Comparison of ENCODE assay signal across 8 cellular contexts in the genomic region with DNA sequence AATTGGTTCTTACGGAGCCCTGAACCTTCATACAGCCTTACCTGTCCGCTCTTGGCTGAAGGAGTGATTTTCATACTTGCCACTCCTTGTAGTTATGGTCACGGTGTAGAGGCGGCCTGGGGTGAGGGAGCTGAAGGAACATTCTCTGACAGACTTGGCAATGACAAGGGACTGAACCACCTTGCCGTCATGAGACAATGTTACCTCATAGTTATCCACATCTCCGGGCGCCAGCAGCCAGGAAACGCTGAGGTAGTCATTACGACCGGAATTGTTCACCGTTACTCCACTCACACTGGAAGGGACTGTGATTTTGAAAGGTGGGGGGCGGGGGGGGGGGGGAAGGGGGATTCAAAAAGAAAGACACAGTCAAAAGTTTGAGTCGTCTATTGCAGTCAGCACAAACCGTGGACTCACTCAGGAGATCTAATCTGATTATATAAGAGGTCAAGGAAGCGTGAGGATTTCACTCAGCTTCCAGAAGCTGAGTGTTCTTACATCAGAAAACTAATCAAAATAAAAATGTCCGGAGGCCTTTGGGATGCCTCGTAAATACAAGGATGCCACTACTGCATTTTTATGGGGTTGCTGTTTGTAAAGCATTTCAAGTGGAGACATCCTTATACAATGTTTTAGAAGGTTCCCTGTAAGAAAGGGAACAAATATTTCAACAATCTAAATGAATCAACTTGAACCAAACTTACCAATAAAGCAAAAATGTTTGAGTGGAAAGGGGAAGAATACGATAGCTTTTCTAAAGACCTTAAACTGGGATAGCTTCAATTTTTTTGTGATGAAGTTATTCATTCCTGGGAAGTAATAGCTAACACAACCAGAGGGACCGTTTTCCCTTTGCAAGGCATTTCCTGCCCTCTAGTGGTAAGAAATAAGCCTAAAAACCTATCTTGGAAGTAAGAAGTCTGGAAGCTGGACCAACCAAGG.
DNase-seq lines count a peak whose midpoint lies in the region; ATAC-seq and TF ChIP-seq lines count a peak whose summit lies in the region.

No MANE protein-coding gene starts in this region.

- H3K4me3 ChIP-seq in cardiac fibroblast (replicated peaks in 1 of 2; ENCODE audit: low read depth in 2 of 2, low read length in 2 of 2) (no peak overlapping the region), transverse colon (no peak overlapping the region)

- TF ChIP-seq POLR2A in transverse colon (IDR thresholded peaks at IDR 0.05), result no peak

- in situ Hi-C loops in transverse colon (cut with MboI; ENCODE audit: low pct_ligation_motif_present in 1 of 4, low pct_unique_long_range_greater_than_20kb in 1 of 4, low sequenced_read_pairs in 3 of 4), result loop anchor here in 3 of 4 donors (10.0 to 25.0 kb wide), 2 partner anchors 261 to 682 kb away; no protein-coding TSS in a partner anchor

- intact Hi-C loops in transverse colon (cut with DNase I; ENCODE audit: low total_unique reads), result loop anchor here (5.0 kb wide), 2 partner anchors 674 to 694 kb away; no protein-coding TSS in a partner anchor

- H3K27ac ChIP-seq in transverse colon, result no peak overlapping the region

- no peaks in the 10 kb centered on the region for H3K36me3 ChIP-seq in transverse colon

- peak; percentile 75 for TF ChIP-seq CTCF in cardiac fibroblast (IDR thresholded peaks at IDR 0.05; ENCODE audit: low read depth, low read length)
- peak; percentile 68 to 79 (median 76) for TF ChIP-seq CTCF in transverse colon (IDR thresholded peaks at IDR 0.05)

- WGBS in transverse colon (ENCODE audit: low coverage in 1 of 2), 2 donors, result 36 to 66% methylated on average over 6 to 18 of the region's 19 CpGs

- peak; percentile 39 for DNase-seq in AG08396 (ENCODE audit: low spot score)
- peak; percentile 54 for DNase-seq in HS-27A (ENCODE audit: low read depth)
- DNase-seq in NCI-H748 treated with DMSO at 0.1 percent for 48 hours (lab: John Stamatoyannopoulos, UW), result peak; percentile 80
- DNase-seq in cardiac fibroblast (ENCODE audit: low read depth in 2 of 2), result peak; percentile 90 to 91
- DNase-seq in kidney glomerular epithelial cell (lab: John Stamatoyannopoulos, UW), result peak; percentile 66
- DNase-seq in transverse colon, result no peak

- no peaks in the 10 kb centered on the region for H3K27me3 ChIP-seq in transverse colon

- TF ChIP-seq EP300 in transverse colon (IDR thresholded peaks at IDR 0.05; ENCODE audit: low read depth), result no peak

- peaks cover 0 to 2% (median 0%) of the 10 kb centered on the region in 4 donors for H3K4me1 ChIP-seq in transverse colon

- no peaks in the 10 kb centered on the region for H3K9me3 ChIP-seq in transverse colon

- peak; percentile 52 for ATAC-seq in GM18508 (IDR thresholded peaks at IDR 0.05; ENCODE audit: insufficient read depth, unreplicated experiment)
- ATAC-seq in HG03565 (IDR thresholded peaks at IDR 0.05; ENCODE audit: unreplicated experiment), result no peak
